In the genomic region with DNA sequence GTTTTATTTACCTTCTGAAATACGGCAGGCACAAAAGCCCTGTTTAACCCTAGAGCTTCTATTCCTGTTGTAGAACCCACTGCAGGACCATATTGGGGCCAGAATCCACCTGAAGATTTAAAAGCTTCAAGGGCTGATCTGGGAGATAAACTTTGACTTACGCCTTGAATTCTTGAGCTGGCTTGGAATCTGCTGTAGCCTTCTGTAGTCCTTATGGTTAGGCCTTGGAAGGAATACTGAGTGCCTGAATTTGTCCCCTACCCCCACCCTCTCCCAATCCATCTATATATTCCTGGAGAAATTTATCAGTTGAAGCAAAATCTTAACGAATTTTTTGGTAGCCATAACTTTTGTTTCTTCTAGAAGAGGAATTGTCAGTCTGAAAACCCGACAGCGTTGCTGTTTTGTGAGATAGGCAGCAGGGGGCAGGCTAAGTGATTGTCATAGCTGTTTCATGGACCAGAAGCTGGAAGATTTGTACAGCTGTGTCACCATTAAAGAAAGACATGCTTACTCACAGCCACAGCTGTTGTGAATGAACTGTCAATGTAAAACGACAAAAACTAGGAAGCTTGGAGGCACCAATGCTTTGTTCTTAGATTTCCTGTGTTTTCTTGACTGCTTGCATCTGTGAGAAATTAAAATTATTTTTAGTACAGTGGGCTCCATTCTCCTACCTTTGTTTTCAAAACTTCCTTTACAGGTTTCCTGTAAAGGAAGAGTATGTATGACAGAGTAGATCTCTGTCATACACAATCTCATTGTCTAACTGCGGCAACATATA, we compare ENCODE assay signal across 8 cellular contexts. TPM values are rescaled to one million over a fixed set of nuclear protein-coding genes. Genes with fewer than 3 reads are reported as not detected.
DNase-seq lines count a peak whose midpoint lies in the region; ATAC-seq and TF ChIP-seq lines count a peak whose summit lies in the region.

No MANE protein-coding gene starts in this region.

- H3K27me3 Mint-ChIP-seq in CD4-positive, CD25-positive, alpha-beta regulatory T cell = no peaks in the 10 kb centered on the region
- no peaks in the 10 kb centered on the region for H3K27me3 Mint-ChIP-seq in nephron progenitor cell (ENCODE audit: low read depth, poor library complexity)

- TF ChIP-seq EP300 in esophagus muscularis mucosa (IDR thresholded peaks at IDR 0.05) = no peak

- intact Hi-C loops in esophagus muscularis mucosa (cut with DNase I) (loop anchor here (5.0 kb wide), 1 partner anchor 133 kb away; no protein-coding TSS in a partner anchor), upper lobe of right lung (cut with DNase I) (no loop called here)

- no peak overlapping the region for H3K4me3 ChIP-seq in CD4-positive, CD25-positive, alpha-beta regulatory T cell (ENCODE audit: low read depth, low read length)
- H3K4me3 ChIP-seq in esophagus muscularis mucosa (no peak overlapping the region), upper lobe of right lung (no peak overlapping the region)

- 52% methylated on average over 7 of the region's 7 CpGs for WGBS in esophagus muscularis mucosa

- H3K36me3 Mint-ChIP-seq in CD4-positive, CD25-positive, alpha-beta regulatory T cell = peaks cover 34% of the 10 kb centered on the region
- peaks cover 21% of the 10 kb centered on the region for H3K36me3 Mint-ChIP-seq in nephron progenitor cell (ENCODE audit: low read depth)

- no peaks in the 10 kb centered on the region for H3K9me3 ChIP-seq in CD4-positive, CD25-positive, alpha-beta regulatory T cell (ENCODE audit: control insufficient read depth in 2 of 2, low read length in 2 of 2)
- no peaks in the 10 kb centered on the region for H3K9me3 ChIP-seq in esophagus muscularis mucosa
- no peaks in the 10 kb centered on the region for H3K9me3 ChIP-seq in upper lobe of right lung

- TF ChIP-seq POLR2A in esophagus muscularis mucosa (IDR thresholded peaks at IDR 0.05; ENCODE audit: low read depth) = no peak

- no peak overlapping the region for H3K4me3 Mint-ChIP-seq in CD4-positive, CD25-positive, alpha-beta regulatory T cell
- H3K4me3 Mint-ChIP-seq in nephron progenitor cell = no peak overlapping the region

- no peaks in the 10 kb centered on the region for H3K4me1 ChIP-seq in CD4-positive, CD25-positive, alpha-beta regulatory T cell (ENCODE audit: control insufficient read depth, insufficient read depth, low read length, poor library complexity, severe bottlenecking)
- H3K4me1 ChIP-seq in esophagus muscularis mucosa (peaks cover 0 to 8% (median 0%) of the 10 kb centered on the region in 4 donors), upper lobe of right lung (no peaks in the 10 kb centered on the region)

- peak; percentile 48 to 68 (median 58) for TF ChIP-seq CTCF in esophagus muscularis mucosa (IDR thresholded peaks at IDR 0.05)
- TF ChIP-seq CTCF in nephron progenitor cell (IDR thresholded peaks at IDR 0.05) = peak; percentile 54
- peak; percentile 67 for TF ChIP-seq CTCF in upper lobe of right lung (IDR thresholded peaks at IDR 0.05)

- peak; percentile 21 to 75 (median 51) for DNase-seq in CD4-positive, CD25-positive, alpha-beta regulatory T cell
- DNase-seq in NCI-H226 = peak; percentile 17
- peak; percentile 35 for DNase-seq in activated T-cell treated with anti-CD3 and anti-CD28 coated beads for 24 hours (ENCODE audit: low read depth)
- no peak for DNase-seq in esophagus muscularis mucosa (ENCODE audit: extremely low spot score)
- peak; percentile 49 for DNase-seq in nephron progenitor cell
- DNase-seq in upper lobe of right lung = no peak

- H3K4me1 Mint-ChIP-seq in CD4-positive, CD25-positive, alpha-beta regulatory T cell = peaks cover 7 to 16% (median 12%) of the 10 kb centered on the region in 4 donors
- no peaks in the 10 kb centered on the region for H3K4me1 Mint-ChIP-seq in nephron progenitor cell

- ATAC-seq in CD4-positive, CD25-positive, alpha-beta regulatory T cell (ENCODE audit: low read depth in 2 of 2) = peak; percentile 80 to 81
- ATAC-seq in GM18873 (IDR thresholded peaks at IDR 0.05; ENCODE audit: low FRiP score, unreplicated experiment) (peak; percentile 66), HG03066 (IDR thresholded peaks at IDR 0.05; ENCODE audit: low read depth, unreplicated experiment) (peak; percentile 90), upper lobe of right lung (peak; percentile 88)

- H3K36me3 ChIP-seq in CD4-positive, CD25-positive, alpha-beta regulatory T cell (ENCODE audit: control insufficient read depth, insufficient read depth, low read length) = peaks cover 70% of the 10 kb centered on the region
- H3K36me3 ChIP-seq in esophagus muscularis mucosa (peaks cover 17 to 88% (median 75%) of the 10 kb centered on the region in 4 donors), upper lobe of right lung (peaks cover 92% of the 10 kb centered on the region)

- no peaks in the 10 kb centered on the region for H3K9me3 Mint-ChIP-seq in CD4-positive, CD25-positive, alpha-beta regulatory T cell
- H3K9me3 Mint-ChIP-seq in nephron progenitor cell = no peaks in the 10 kb centered on the region

- H3K27ac ChIP-seq in CD4-positive, CD25-positive, alpha-beta regulatory T cell (ENCODE audit: insufficient read depth, low read length, poor library complexity, severe bottlenecking) = no peak overlapping the region
- H3K27ac ChIP-seq in esophagus muscularis mucosa (replicated peaks in 1 of 4) (peak overlapping the region in 2 of 4 donors; percentile 15 to 35), upper lobe of right lung (peak overlapping the region; percentile 58)

- H3K27me3 ChIP-seq in CD4-positive, CD25-positive, alpha-beta regulatory T cell (ENCODE audit: control insufficient read depth, insufficient read depth, low read length) = no peaks in the 10 kb centered on the region
- no peaks in the 10 kb centered on the region for H3K27me3 ChIP-seq in esophagus muscularis mucosa
- H3K27me3 ChIP-seq in upper lobe of right lung = no peaks in the 10 kb centered on the region

- H3K27ac Mint-ChIP-seq in CD4-positive, CD25-positive, alpha-beta regulatory T cell = peak overlapping the region in 2 of 3 donors; percentile 28 to 75
- no peak overlapping the region for H3K27ac Mint-ChIP-seq in nephron progenitor cell

RNA-seq across cellular contexts. Expression of gene LXN, which starts 12.8 kb away (rescaled TPM):
- 6.6 TPM for total RNA-seq in CD4-positive, CD25-positive, alpha-beta regulatory T cell
- 10 to 100 TPM; 23.1 to 31.9 (median 24.7) TPM for polyA plus RNA-seq in CD4-positive, CD25-positive, alpha-beta regulatory T cell
- total RNA-seq in esophagus muscularis mucosa (1 to 10 TPM; 7.2 to 9.2 (median 7.9) TPM), upper lobe of right lung (20.9 TPM)

RNA-seq across cellular contexts. Expression of gene GFM1, which starts 15.3 kb away (rescaled TPM):
- 36.9 TPM for total RNA-seq in CD4-positive, CD25-positive, alpha-beta regulatory T cell
- 10 to 100 TPM; 22.2 to 36.0 (median 31.1) TPM for polyA plus RNA-seq in CD4-positive, CD25-positive, alpha-beta regulatory T cell
- total RNA-seq in esophagus muscularis mucosa = 10 to 100 TPM; 36.4 to 46.6 (median 39.0) TPM
- total RNA-seq in upper lobe of right lung = 47.1 TPM

Comparison
In these comparisons a context has a peak if more than half of its experiments do, and no peak if none do; other contexts are left out.
1. DNase-seq: peak in CD4-positive, CD25-positive, alpha-beta regulatory T cell (3 of 3), NCI-H226 (single experiment), activated T-cell treated with anti-CD3 and anti-CD28 coated beads for 24 hours (single experiment) and nephron progenitor cell (single experiment); none in esophagus muscularis mucosa (single experiment) and upper lobe of right lung (single experiment).
2. Peak in every context shown above with its lines, with median percentiles within 50 percentile points of each other: ATAC-seq and CTCF ChIP-seq.